Comparison of ENCODE assay signal across 1 cellular context in the genomic region with DNA sequence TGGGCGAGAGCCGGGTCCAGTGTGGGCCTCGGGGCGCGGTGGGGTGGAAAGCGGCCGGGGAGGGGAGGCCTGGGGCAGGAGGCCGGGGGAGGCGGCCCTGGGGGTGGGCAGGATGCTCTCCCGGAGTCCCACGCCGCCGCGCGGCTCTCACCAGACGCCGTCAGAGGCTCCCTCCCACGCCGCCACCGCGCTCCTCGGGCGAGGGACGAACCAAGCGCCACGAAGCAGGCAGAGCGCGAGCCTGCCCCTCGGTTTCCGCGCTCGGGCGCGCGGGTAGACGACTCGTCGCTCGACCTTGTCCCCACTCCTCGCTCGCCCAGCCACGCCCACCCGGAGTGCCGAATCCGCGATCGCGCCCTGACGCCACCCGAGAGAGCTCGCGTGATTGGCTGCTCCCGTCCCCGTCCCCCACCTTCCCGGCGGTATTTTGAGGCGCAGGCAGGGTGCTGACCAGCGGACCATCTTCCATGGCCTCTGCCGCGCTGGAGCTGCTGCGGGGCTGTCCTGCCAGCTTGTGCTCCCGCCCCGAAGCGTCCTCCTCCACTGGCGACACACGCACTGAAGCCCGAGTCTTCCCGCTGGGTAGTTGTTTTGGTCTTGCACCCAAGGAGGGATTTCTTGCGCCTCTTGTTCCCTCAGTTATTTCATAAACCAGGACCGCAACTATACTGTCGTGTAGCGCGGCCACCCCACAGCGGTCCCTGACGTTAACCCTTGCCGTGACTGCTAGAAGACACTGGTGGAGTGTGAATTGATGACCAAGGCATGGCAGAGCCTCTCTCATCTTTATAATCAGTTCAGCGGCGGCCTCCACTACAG.
A peak's percentile ranks its signal among the peaks of the same experiment; 100 is the strongest.
TF ChIP-seq lines count a peak whose summit lies in the region.

A gene with protein sequence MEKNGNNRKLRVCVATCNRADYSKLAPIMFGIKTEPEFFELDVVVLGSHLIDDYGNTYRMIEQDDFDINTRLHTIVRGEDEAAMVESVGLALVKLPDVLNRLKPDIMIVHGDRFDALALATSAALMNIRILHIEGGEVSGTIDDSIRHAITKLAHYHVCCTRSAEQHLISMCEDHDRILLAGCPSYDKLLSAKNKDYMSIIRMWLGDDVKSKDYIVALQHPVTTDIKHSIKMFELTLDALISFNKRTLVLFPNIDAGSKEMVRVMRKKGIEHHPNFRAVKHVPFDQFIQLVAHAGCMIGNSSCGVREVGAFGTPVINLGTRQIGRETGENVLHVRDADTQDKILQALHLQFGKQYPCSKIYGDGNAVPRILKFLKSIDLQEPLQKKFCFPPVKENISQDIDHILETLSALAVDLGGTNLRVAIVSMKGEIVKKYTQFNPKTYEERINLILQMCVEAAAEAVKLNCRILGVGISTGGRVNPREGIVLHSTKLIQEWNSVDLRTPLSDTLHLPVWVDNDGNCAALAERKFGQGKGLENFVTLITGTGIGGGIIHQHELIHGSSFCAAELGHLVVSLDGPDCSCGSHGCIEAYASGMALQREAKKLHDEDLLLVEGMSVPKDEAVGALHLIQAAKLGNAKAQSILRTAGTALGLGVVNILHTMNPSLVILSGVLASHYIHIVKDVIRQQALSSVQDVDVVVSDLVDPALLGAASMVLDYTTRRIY (minus strand): TSS at position 279 of the 819 bp plus-strand sequence. CDS start 9,093 bp downstream, outside the sequence.

TF ChIP-seq in HepG2, 621 proteins besides CTCF, POLR2A, EP300 and RAD21 (continued from another document and continues in another):
- TF ChIP-seq TFDP2 (CRISPR knock-in tag; IDR thresholded peaks at IDR 0.05) (peak; percentile 81), POLR2G (IDR thresholded peaks at IDR 0.05; ENCODE audit: low read depth, low read length) (peak; percentile 93), NFKB2 (CRISPR knock-in tag; IDR thresholded peaks at IDR 0.05; ENCODE audit: borderline replicate concordance) (peak; percentile 92; the same call in 1 of the 2 replicates), KDM5A (IDR thresholded peaks at IDR 0.05; ENCODE audit: borderline replicate concordance, low read length) (0 out of 2 replicates have a peak, but pooled peaks have one; percentile 28), TCF7 (IDR thresholded peaks at IDR 0.05; ENCODE audit: low read depth) (no peak), ZFYVE20 (CRISPR knock-in tag; IDR thresholded peaks at IDR 0.05; ENCODE audit: borderline replicate concordance, low read depth) (peak; percentile 64; the same call in 1 of the 2 replicates), ZSCAN5A (CRISPR knock-in tag; IDR thresholded peaks at IDR 0.05; ENCODE audit: borderline replicate concordance) (no peak; the same call in 1 of the 2 replicates), ZNF598 (CRISPR knock-in tag; IDR thresholded peaks at IDR 0.05; ENCODE audit: borderline replicate concordance) (0 out of 2 replicates have a peak, but pooled peaks have one; percentile 89), ZNF354B (CRISPR knock-in tag; IDR thresholded peaks at IDR 0.05) (no peak), FOXA1 (IDR thresholded peaks at IDR 0.05) (no peak), FOXA1 (CRISPR knock-in tag; IDR thresholded peaks at IDR 0.05) (peak; percentile 38; the same call in 1 of the 2 replicates), KLF16 (CRISPR knock-in tag; IDR thresholded peaks at IDR 0.05) (peak; percentile 8 to 97; a peak in 3 of 4 replicates), CENPT (CRISPR knock-in tag; IDR thresholded peaks at IDR 0.05; ENCODE audit: low read depth) (no peak), HNRNPLL (IDR thresholded peaks at IDR 0.05; ENCODE audit: low read depth, low read length, poor library complexity, severe bottlenecking) (peak; percentile 70), ZNF263 (CRISPR knock-in tag; IDR thresholded peaks at IDR 0.05) (peak; percentile 90), ZNF615 (CRISPR knock-in tag; IDR thresholded peaks at IDR 0.05; ENCODE audit: borderline replicate concordance) (no peak), TSC22D2 (CRISPR knock-in tag; IDR thresholded peaks at IDR 0.05; ENCODE audit: borderline replicate concordance) (peak; percentile 82), ZNF329 (CRISPR knock-in tag; IDR thresholded peaks at IDR 0.05; ENCODE audit: low read depth) (peak; percentile 84), ZSCAN22 (CRISPR knock-in tag; IDR thresholded peaks at IDR 0.05) (no peak), ZC3H4 (CRISPR knock-in tag; IDR thresholded peaks at IDR 0.05; ENCODE audit: borderline replicate concordance) (peak; percentile 24; the same call in 1 of the 2 replicates), RARA (CRISPR knock-in tag; IDR thresholded peaks at IDR 0.05) (0 out of 2 replicates have a peak, but pooled peaks have one; percentile 40), KAT7 (CRISPR knock-in tag; IDR thresholded peaks at IDR 0.05; ENCODE audit: borderline replicate concordance) (peak; percentile 84; the same call in 1 of the 2 replicates), FOXK1 (CRISPR knock-in tag; IDR thresholded peaks at IDR 0.05; ENCODE audit: borderline replicate concordance, low read depth) (peak; percentile 85; the same call in 1 of the 2 replicates), CAMTA2 (CRISPR knock-in tag; IDR thresholded peaks at IDR 0.05; ENCODE audit: borderline replicate concordance) (no peak; the same call in 1 of the 2 replicates), PCBP1 (IDR thresholded peaks at IDR 0.05; ENCODE audit: borderline replicate concordance, low read depth, low read length) (peak; percentile 22; the same call in 1 of the 2 replicates), ZNF274 (CRISPR knock-in tag; IDR thresholded peaks at IDR 0.05) (peak; percentile 85), DNMT3B (CRISPR knock-in tag; conservative IDR thresholded peaks at IDR 0.05) (0 out of 2 replicates have a peak, but pooled peaks have one; percentile 58), SKI (IDR thresholded peaks at IDR 0.05; ENCODE audit: partially characterized antibody) (peak; percentile 65), ZNF264 (CRISPR knock-in tag; IDR thresholded peaks at IDR 0.05) (peak; percentile 72), DDIT3 (CRISPR knock-in tag; IDR thresholded peaks at IDR 0.05) (no peak), ZNF281 (CRISPR knock-in tag; IDR thresholded peaks at IDR 0.05; ENCODE audit: borderline replicate concordance) (peak; percentile 73; the same call in 1 of the 2 replicates), ZNF224 (CRISPR knock-in tag; IDR thresholded peaks at IDR 0.05) (no peak), ZBTB37 (CRISPR knock-in tag; IDR thresholded peaks at IDR 0.05) (0 out of 2 replicates have a peak, but pooled peaks have one; percentile 30)
- TF ChIP-seq, protein P1, sequence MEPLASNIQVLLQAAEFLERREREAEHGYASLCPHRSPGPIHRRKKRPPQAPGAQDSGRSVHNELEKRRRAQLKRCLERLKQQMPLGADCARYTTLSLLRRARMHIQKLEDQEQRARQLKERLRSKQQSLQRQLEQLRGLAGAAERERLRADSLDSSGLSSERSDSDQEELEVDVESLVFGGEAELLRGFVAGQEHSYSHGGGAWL (CRISPR knock-in tag; IDR thresholded peaks at IDR 0.05) = peak; percentile 86; the same call in 1 of the 2 replicates
- TF ChIP-seq, protein P2, sequence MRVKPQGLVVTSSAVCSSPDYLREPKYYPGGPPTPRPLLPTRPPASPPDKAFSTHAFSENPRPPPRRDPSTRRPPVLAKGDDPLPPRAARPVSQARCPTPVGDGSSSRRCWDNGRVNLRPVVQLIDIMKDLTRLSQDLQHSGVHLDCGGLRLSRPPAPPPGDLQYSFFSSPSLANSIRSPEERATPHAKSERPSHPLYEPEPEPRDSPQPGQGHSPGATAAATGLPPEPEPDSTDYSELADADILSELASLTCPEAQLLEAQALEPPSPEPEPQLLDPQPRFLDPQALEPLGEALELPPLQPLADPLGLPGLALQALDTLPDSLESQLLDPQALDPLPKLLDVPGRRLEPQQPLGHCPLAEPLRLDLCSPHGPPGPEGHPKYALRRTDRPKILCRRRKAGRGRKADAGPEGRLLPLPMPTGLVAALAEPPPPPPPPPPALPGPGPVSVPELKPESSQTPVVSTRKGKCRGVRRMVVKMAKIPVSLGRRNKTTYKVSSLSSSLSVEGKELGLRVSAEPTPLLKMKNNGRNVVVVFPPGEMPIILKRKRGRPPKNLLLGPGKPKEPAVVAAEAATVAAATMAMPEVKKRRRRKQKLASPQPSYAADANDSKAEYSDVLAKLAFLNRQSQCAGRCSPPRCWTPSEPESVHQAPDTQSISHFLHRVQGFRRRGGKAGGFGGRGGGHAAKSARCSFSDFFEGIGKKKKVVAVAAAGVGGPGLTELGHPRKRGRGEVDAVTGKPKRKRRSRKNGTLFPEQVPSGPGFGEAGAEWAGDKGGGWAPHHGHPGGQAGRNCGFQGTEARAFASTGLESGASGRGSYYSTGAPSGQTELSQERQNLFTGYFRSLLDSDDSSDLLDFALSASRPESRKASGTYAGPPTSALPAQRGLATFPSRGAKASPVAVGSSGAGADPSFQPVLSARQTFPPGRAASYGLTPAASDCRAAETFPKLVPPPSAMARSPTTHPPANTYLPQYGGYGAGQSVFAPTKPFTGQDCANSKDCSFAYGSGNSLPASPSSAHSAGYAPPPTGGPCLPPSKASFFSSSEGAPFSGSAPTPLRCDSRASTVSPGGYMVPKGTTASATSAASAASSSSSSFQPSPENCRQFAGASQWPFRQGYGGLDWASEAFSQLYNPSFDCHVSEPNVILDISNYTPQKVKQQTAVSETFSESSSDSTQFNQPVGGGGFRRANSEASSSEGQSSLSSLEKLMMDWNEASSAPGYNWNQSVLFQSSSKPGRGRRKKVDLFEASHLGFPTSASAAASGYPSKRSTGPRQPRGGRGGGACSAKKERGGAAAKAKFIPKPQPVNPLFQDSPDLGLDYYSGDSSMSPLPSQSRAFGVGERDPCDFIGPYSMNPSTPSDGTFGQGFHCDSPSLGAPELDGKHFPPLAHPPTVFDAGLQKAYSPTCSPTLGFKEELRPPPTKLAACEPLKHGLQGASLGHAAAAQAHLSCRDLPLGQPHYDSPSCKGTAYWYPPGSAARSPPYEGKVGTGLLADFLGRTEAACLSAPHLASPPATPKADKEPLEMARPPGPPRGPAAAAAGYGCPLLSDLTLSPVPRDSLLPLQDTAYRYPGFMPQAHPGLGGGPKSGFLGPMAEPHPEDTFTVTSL (CRISPR knock-in tag; IDR thresholded peaks at IDR 0.05; ENCODE audit: borderline replicate concordance) = 0 out of 2 replicates have a peak, but pooled peaks have one; percentile 36
- TF ChIP-seq, protein P3, sequence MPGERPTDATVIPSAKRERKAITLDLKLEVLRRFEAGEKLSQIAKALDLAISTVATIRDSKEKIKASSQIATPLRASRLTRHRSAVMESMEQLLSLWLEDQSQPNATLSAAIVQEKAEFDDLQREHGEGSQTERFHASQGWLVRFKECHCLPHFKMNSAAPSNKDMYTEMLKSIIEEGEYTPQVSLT (CRISPR knock-in tag; IDR thresholded peaks at IDR 0.05; ENCODE audit: borderline replicate concordance, low read depth) = peak; percentile 62; the same call in 1 of the 2 replicates
- TF ChIP-seq, protein P4, sequence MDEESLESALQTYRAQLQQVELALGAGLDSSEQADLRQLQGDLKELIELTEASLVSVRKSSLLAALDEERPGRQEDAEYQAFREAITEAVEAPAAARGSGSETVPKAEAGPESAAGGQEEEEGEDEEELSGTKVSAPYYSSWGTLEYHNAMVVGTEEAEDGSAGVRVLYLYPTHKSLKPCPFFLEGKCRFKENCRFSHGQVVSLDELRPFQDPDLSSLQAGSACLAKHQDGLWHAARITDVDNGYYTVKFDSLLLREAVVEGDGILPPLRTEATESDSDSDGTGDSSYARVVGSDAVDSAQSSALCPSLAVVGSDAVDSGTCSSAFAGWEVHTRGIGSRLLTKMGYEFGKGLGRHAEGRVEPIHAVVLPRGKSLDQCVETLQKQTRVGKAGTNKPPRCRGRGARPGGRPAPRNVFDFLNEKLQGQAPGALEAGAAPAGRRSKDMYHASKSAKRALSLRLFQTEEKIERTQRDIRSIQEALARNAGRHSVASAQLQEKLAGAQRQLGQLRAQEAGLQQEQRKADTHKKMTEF (CRISPR knock-in tag; IDR thresholded peaks at IDR 0.05) = peak; percentile 71
